Comparison of ENCODE assay signal across 15 cellular contexts in the genomic region with DNA sequence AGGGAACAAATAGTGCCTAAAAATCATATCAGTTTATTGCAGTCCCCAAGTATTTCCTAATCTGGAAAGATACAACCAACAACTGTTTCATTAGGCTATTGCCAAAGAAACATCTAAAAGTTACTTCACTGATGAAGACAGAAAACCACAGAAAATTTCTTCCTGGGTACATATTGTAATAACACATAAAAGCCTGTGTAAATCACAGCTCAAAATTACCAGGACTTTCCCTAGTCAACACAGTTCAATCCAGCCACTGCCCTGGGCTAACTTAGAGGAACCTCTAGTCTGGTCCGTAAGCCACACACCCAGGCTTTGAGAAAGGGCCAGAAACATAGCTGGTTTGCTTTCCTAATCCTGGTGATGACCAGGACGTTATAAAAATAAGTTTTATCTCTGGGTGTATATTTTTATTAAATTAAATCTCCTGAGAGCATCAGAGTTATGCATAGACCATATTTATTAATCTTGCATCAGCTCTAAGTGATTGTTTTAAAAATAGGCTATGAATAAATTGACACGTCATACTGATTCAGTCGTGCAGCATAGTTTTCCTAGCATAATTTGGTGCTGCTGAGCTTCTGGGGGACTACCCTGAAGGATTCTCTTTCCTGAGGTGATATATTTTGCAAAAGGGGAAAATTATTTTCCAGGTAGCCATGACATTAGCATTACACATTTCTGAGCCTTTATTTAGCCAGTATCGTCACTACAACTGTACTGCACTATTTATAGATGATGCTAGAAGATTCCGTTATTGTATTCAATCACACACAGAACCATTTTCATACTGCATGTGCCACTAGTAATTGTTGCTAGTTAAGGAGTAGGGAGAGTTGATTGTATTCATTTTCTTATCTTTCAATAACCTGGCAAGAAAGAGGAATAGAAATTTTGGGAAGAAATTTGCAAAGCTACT. TPM values are rescaled to one million over a fixed set of nuclear protein-coding genes. Genes with fewer than 3 reads are reported as not detected.
DNase-seq lines count a peak whose midpoint lies in the region; ATAC-seq and TF ChIP-seq lines count a peak whose summit lies in the region.
"Had no signal": no experiment of that assay in that cellular context is flagged by ENCODE, and none has a peak within 500 bp of the region (broad histone marks: within the 10 kb centered on the region; RNA-seq: fewer than 3 reads in every experiment).

No MANE protein-coding gene starts in this region.

- DNase-seq in AG10803 (ENCODE audit: low read depth), result peak; percentile 89
- DNase-seq in RWPE1 (ENCODE audit: low spot score), result peak; percentile 20
- DNase-seq in foreskin fibroblast, result peak; percentile 83 to 89
- peak; percentile 84 for DNase-seq in sigmoid colon
- DNase-seq in ACHN, result no peak
- DNase-seq in natural killer cell treated with Interleukin-12 subunit alpha and Interleukin-12 subunit beta and Interleukin-15 and Interleukin-18, amount 100 ng/mL, for 72 hours (ENCODE audit: low spot score), result no peak
- DNase-seq in T1000 (lab: John Stamatoyannopoulos, UW), result no peak
- DNase-seq in activated naive CD4-positive, alpha-beta T cell (lab: John Stamatoyannopoulos, UW), result no peak
- DNase-seq: activated naive CD8-positive, alpha-beta T cell treated with anti-CD3 and anti-CD28 coated beads, Interleukin-2, amount 10 ng/mL, durations not matched to agents 7 days and 5 days; midbrain; T-helper 2 cell had no signal

- no peak overlapping the region for H3K4me3 Mint-ChIP-seq in natural killer cell treated with Interleukin-12 subunit alpha and Interleukin-12 subunit beta and Interleukin-15 and Interleukin-18, amount 100 ng/mL, for 72 hours
- H3K4me3 Mint-ChIP-seq: activated naive CD8-positive, alpha-beta T cell treated with anti-CD3 and anti-CD28 coated beads, Interleukin-2, amount 10 ng/mL, durations not matched to agents 7 days and 5 days had no signal

- no peaks in the 10 kb centered on the region for H3K9me3 ChIP-seq in sigmoid colon

- CTCF ChIA-PET in RWPE1 (lab: Yijun Ruan, JAX), result interaction anchor here (0.6 to 0.7 kb wide), 5 partner anchors 15 to 597 kb away, joined by 3 to 6 read pairs (median 3); no protein-coding TSS in a partner anchor

- no peak for TF ChIP-seq CTCF in AG10803 (conservative IDR thresholded peaks at IDR 0.05; ENCODE audit: low read length)
- no peak for TF ChIP-seq CTCF in RWPE1 (conservative IDR thresholded peaks at IDR 0.05; ENCODE audit: low read depth)
- TF ChIP-seq CTCF in foreskin fibroblast (IDR thresholded peaks at IDR 0.05; ENCODE audit: low read depth, low read length), result no peak
- TF ChIP-seq CTCF in sigmoid colon (IDR thresholded peaks at IDR 0.05), result no peak

- no peaks in the 10 kb centered on the region for H3K27me3 ChIP-seq in sigmoid colon
- H3K27me3 ChIP-seq: BLaER1 treated with 17β-estradiol and CSF1 and Interleukin-3, amounts not matched to agents 10 nM and 100 nM had no signal

- POLR2A ChIA-PET in RWPE1 (lab: Yijun Ruan, JAX; ENCODE audit: low non-redundant PET), result no interaction called here

- H3K36me3 Mint-ChIP-seq in natural killer cell treated with Interleukin-12 subunit alpha and Interleukin-12 subunit beta and Interleukin-15 and Interleukin-18, amount 100 ng/mL, for 72 hours, result no peaks in the 10 kb centered on the region
- H3K36me3 Mint-ChIP-seq: activated naive CD8-positive, alpha-beta T cell treated with anti-CD3 and anti-CD28 coated beads, Interleukin-2, amount 10 ng/mL, durations not matched to agents 7 days and 5 days had no signal

- WGBS in sigmoid colon, 2 donors, result 77 to 82% methylated on average over 6 of the region's 6 CpGs

- H3K4me1 ChIP-seq in sigmoid colon, result peaks cover 0 to 11% (median 6%) of the 10 kb centered on the region in 4 donors
- H3K4me1 ChIP-seq: BLaER1 treated with 17β-estradiol and CSF1 and Interleukin-3, amounts not matched to agents 10 nM and 100 nM had no signal

- intact Hi-C loops in sigmoid colon (cut with DNase I), result loop anchor here (10.0 kb wide), 1 partner anchor 379 kb away; a partner anchor contains a TSS

- no peak overlapping the region for H3K4me3 ChIP-seq in AG10803 (ENCODE audit: low read length)
- H3K4me3 ChIP-seq in foreskin fibroblast (ENCODE audit: low read depth in 1 of 2, low read length in 2 of 2), result no peak overlapping the region
- H3K4me3 ChIP-seq in sigmoid colon, result no peak overlapping the region
- H3K4me3 ChIP-seq: BLaER1 treated with 17β-estradiol and CSF1 and Interleukin-3, amounts not matched to agents 10 nM and 100 nM; skin epidermis had no signal

- no peak overlapping the region for H3K27ac Mint-ChIP-seq in natural killer cell treated with Interleukin-12 subunit alpha and Interleukin-12 subunit beta and Interleukin-15 and Interleukin-18, amount 100 ng/mL, for 72 hours
- H3K27ac Mint-ChIP-seq: activated naive CD8-positive, alpha-beta T cell treated with anti-CD3 and anti-CD28 coated beads, Interleukin-2, amount 10 ng/mL, durations not matched to agents 7 days and 5 days had no signal

- peaks cover 10% of the 10 kb centered on the region for H3K9me3 Mint-ChIP-seq in natural killer cell treated with Interleukin-12 subunit alpha and Interleukin-12 subunit beta and Interleukin-15 and Interleukin-18, amount 100 ng/mL, for 72 hours

- no peaks in the 10 kb centered on the region for H3K4me1 Mint-ChIP-seq in natural killer cell treated with Interleukin-12 subunit alpha and Interleukin-12 subunit beta and Interleukin-15 and Interleukin-18, amount 100 ng/mL, for 72 hours (ENCODE audit: low read depth in 2 of 2)
- H3K4me1 Mint-ChIP-seq: activated naive CD8-positive, alpha-beta T cell treated with anti-CD3 and anti-CD28 coated beads, Interleukin-2, amount 10 ng/mL, durations not matched to agents 7 days and 5 days had no signal

- no peak for ATAC-seq in natural killer cell treated with Interleukin-12 subunit alpha and Interleukin-12 subunit beta and Interleukin-15 and Interleukin-18, amount 100 ng/mL, for 72 hours

- no peaks in the 10 kb centered on the region for H3K27me3 Mint-ChIP-seq in natural killer cell treated with Interleukin-12 subunit alpha and Interleukin-12 subunit beta and Interleukin-15 and Interleukin-18, amount 100 ng/mL, for 72 hours
- H3K27me3 Mint-ChIP-seq: activated naive CD8-positive, alpha-beta T cell treated with anti-CD3 and anti-CD28 coated beads, Interleukin-2, amount 10 ng/mL, durations not matched to agents 7 days and 5 days had no signal

- H3K36me3 ChIP-seq in sigmoid colon, result no peaks in the 10 kb centered on the region
- H3K36me3 ChIP-seq: BLaER1 treated with 17β-estradiol and CSF1 and Interleukin-3, amounts not matched to agents 10 nM and 100 nM had no signal

- no peak for TF ChIP-seq EP300 in sigmoid colon (IDR thresholded peaks at IDR 0.05)

- no peak overlapping the region for H3K27ac ChIP-seq in RWPE1
- peak overlapping the region in 3 of 4 donors; percentile 13 to 57 (median 41) for H3K27ac ChIP-seq in sigmoid colon
- H3K27ac ChIP-seq: BLaER1 treated with 17β-estradiol and CSF1 and Interleukin-3, amounts not matched to agents 10 nM and 100 nM had no signal

- TF ChIP-seq POLR2A in sigmoid colon (IDR thresholded peaks at IDR 0.05), result no peak

- in situ Hi-C loops in ACHN (cut with HindIII; ENCODE audit: low pct_ligation_motif_present, low pct_unique_long_range_greater_than_20kb, low sequenced_read_pairs), result no loop called here

RNA-seq across cellular contexts. Expression of a gene that starts 12.6 kb away (rescaled TPM):
- total RNA-seq in sigmoid colon, result 1 to 10 TPM; 1.6 to 9.7 (median 7.2) TPM
- polyA plus RNA-seq in sigmoid colon, result 1 to 10 TPM in 2 of 3 donors, under 1 TPM in 1; 0.46 to 2.3 (median 1.2) TPM
- not detected for total RNA-seq in natural killer cell treated with Interleukin-12 subunit alpha and Interleukin-12 subunit beta and Interleukin-15 and Interleukin-18, amount 100 ng/mL, for 72 hours
- total RNA-seq: activated naive CD8-positive, alpha-beta T cell treated with anti-CD3 and anti-CD28 coated beads, Interleukin-2, amount 10 ng/mL, durations not matched to agents 7 days and 5 days; Daoy; OCI-LY7 had no signal

Comparison
In these comparisons a context has a peak if more than half of its experiments do, and no peak if none do; other contexts are left out.
1. DNase-seq: peak in AG10803 (single experiment), RWPE1 (single experiment), foreskin fibroblast (2 of 2) and sigmoid colon (single experiment); none in ACHN (single experiment), natural killer cell treated with Interleukin-12 subunit alpha and Interleukin-12 subunit beta and Interleukin-15 and Interleukin-18, amount 100 ng/mL, for 72 hours (single experiment), T1000 (single experiment) and activated naive CD4-positive, alpha-beta T cell (0 of 4).